8 cellular contexts compared by ENCODE assay signal in genomic region chr7:33062782-33063443, GRCh38. TPM values are rescaled to one million over a fixed set of nuclear protein-coding genes. Genes with fewer than 3 reads are reported as not detected.
A peak's percentile ranks its signal among the peaks of the same experiment; 100 is the strongest.
DNase-seq lines count a peak whose midpoint lies in the region; ATAC-seq and TF ChIP-seq lines count a peak whose summit lies in the region.

No MANE protein-coding gene starts in this region.

- peak overlapping the region; percentile 75 for H3K4me3 ChIP-seq in kidney epithelial cell (ENCODE audit: low read depth, low read length)

- ATAC-seq in GM19043 (IDR thresholded peaks at IDR 0.05; ENCODE audit: low read depth, unreplicated experiment) (peak; percentile 94), HG03354 (IDR thresholded peaks at IDR 0.05; ENCODE audit: poor library complexity, severe bottlenecking, unreplicated experiment) (peak; percentile 96)

- no peak for TF ChIP-seq CTCF in kidney epithelial cell (IDR thresholded peaks at IDR 0.05; ENCODE audit: insufficient read depth, low read length, poor library complexity, severe bottlenecking)

- no peaks in the 10 kb centered on the region for H3K36me3 ChIP-seq in kidney epithelial cell (ENCODE audit: control insufficient read depth, insufficient read depth, low read length)

- DNase-seq in AG20443 (ENCODE audit: low spot score) (peak; percentile 98), NCI-H446 (lab: John Stamatoyannopoulos, UW) (peak; percentile 93 to 95), cerebellum (ENCODE audit: low spot score) (peak; percentile 96), kidney epithelial cell (ENCODE audit: low read depth) (peak; percentile 74)
- peak; percentile 93 for DNase-seq in activated CD4-positive, CD25-positive, alpha-beta regulatory T cell treated with anti-CD3 and anti-CD28 coated beads, Interleukin-2, amount 50 U/mL, for 72 hours
- DNase-seq in stimulated activated CD4-positive, alpha-beta T cell treated with anti-CD3 and anti-CD28 coated beads, Interleukin-15, amount 100 ng/mL, for 24 hours: peak; percentile 95

- no peaks in the 10 kb centered on the region for H3K27me3 ChIP-seq in kidney epithelial cell (ENCODE audit: control insufficient read depth, insufficient read depth, low read length)

RNA-seq across cellular contexts. Expression of gene NT5C3A, which starts 0.3 kb away (rescaled TPM):
- total RNA-seq in cerebellum (59.2 TPM), kidney epithelial cell (17.8 and 20.7 TPM in 2 replicates)

RNA-seq across cellular contexts. Expression of gene RP9, which starts 46.3 kb away (rescaled TPM):
- 9.0 TPM for total RNA-seq in cerebellum
- total RNA-seq in kidney epithelial cell: 18.8 and 22.2 TPM in 2 replicates

Comparison
In these comparisons a context has a peak if more than half of its experiments do, and no peak if none do; other contexts are left out.
1. Peak in every context shown above with its lines: DNase-seq, ATAC-seq and H3K4me3 ChIP-seq.